ENCODE assay signal across 8 cellular contexts in genomic region chr2:158214431-158214830, GRCh38.
DNase-seq lines count a peak whose midpoint lies in the region; ATAC-seq, FAIRE-seq and TF ChIP-seq lines count a peak whose summit lies in the region.

No MANE protein-coding gene starts in this region.

- H3K36me3 ChIP-seq in adrenal gland (replicated peaks in 1 of 2) (no peaks in the 10 kb centered on the region), small intestine (ENCODE audit: control insufficient read depth in 2 of 2, insufficient read depth in 2 of 2, low read length in 2 of 2) (no peaks in the 10 kb centered on the region)

- H3K4me1 ChIP-seq in adrenal gland (replicated peaks in 1 of 2) (peaks cover 0 to 10% of the 10 kb centered on the region in 2 donors), small intestine (ENCODE audit: control insufficient read depth in 2 of 2, insufficient read depth in 1 of 2, low read depth in 1 of 2, low read length in 1 of 2) (no peaks in the 10 kb centered on the region)

- ATAC-seq in GM21447 (IDR thresholded peaks at IDR 0.05; ENCODE audit: unreplicated experiment): peak; percentile 94

- H3K4me3 ChIP-seq in adrenal gland: no peak overlapping the region
- no peak overlapping the region for H3K4me3 ChIP-seq in small intestine (ENCODE audit: low read depth in 1 of 2, low read length in 2 of 2)

- TF ChIP-seq POLR2A in adrenal gland (IDR thresholded peaks at IDR 0.05): no peak

- no peak for TF ChIP-seq CTCF in adrenal gland (IDR thresholded peaks at IDR 0.05)

- in situ Hi-C loops in KBM-7 (cut with MboI; ENCODE audit: low pct_unique_long_range_greater_than_20kb, low sequenced_read_pairs): no loop called here

- DNase-seq in DMS153 treated with DMSO at 0.1 percent for 48 hours (lab: John Stamatoyannopoulos, UW; ENCODE audit: unreplicated experiment) (peak; percentile 58), KBM-7 (peak; percentile 85), adrenal gland (peak in 4 of 7 donors; percentile 15 to 59 (median 34)), small intestine (peak; percentile 27), kidney glomerular epithelial cell (lab: John Stamatoyannopoulos, UW) (no peak), cerebellum (ENCODE audit: low spot score) (no peak)
- DNase-seq in stimulated activated CD4-positive, alpha-beta T cell treated with anti-CD3 and anti-CD28 coated beads, Interleukin-4, amount 100 ng/mL, for 4 hours: no peak

- H3K27me3 ChIP-seq in adrenal gland: no peaks in the 10 kb centered on the region
- H3K27me3 ChIP-seq in small intestine (ENCODE audit: control insufficient read depth in 2 of 2, insufficient read depth in 2 of 2, low read length in 2 of 2): no peaks in the 10 kb centered on the region

- H3K9me3 ChIP-seq in adrenal gland (replicated peaks in 1 of 3): no peaks in the 10 kb centered on the region
- no peaks in the 10 kb centered on the region for H3K9me3 ChIP-seq in small intestine (ENCODE audit: control insufficient read depth, low read depth)

- FAIRE-seq in small intestine (lab: Jason Lieb, UNC): peak; percentile 19

- intact Hi-C loops in adrenal gland (cut with DNase I): no loop called here

- no peak overlapping the region for H3K27ac ChIP-seq in adrenal gland
- no peak overlapping the region for H3K27ac ChIP-seq in small intestine (ENCODE audit: low read depth in 1 of 2, low read length in 1 of 2)

- WGBS in adrenal gland, 4 donors: 29 to 43% (median 39%) methylated on average over 2 of the region's 2 CpGs
- WGBS in small intestine, 3 donors: 55 to 80% (median 72%) methylated on average over 2 of the region's 2 CpGs

Comparison
In these comparisons a context has a peak if more than half of its experiments do, and no peak if none do; other contexts are left out.
1. DNase-seq: peak in DMS153 treated with DMSO at 0.1 percent for 48 hours (single experiment), KBM-7 (single experiment), adrenal gland (4 of 7) and small intestine (single experiment); none in kidney glomerular epithelial cell (single experiment), stimulated activated CD4-positive, alpha-beta T cell treated with anti-CD3 and anti-CD28 coated beads, Interleukin-4, amount 100 ng/mL, for 4 hours (0 of 2) and cerebellum (single experiment).